Comparison of ENCODE assay signal across 2 cellular contexts in genomic region chr11:1880746-1881441, GRCh38.
TF ChIP-seq lines count a peak whose summit lies in the region.

No MANE protein-coding gene starts in this region.

TF ChIP-seq in A549, 52 proteins besides CTCF, POLR2A, EP300 and RAD21:
- TF ChIP-seq HOXB13 (CRISPR knock-in tag; IDR thresholded peaks at IDR 0.05; ENCODE audit: low read depth) (no peak), RARB (CRISPR knock-in tag; IDR thresholded peaks at IDR 0.05) (no peak), RCOR1 (IDR thresholded peaks at IDR 0.05; ENCODE audit: low read depth, low read length) (no peak)
- TF ChIP-seq, protein P1, sequence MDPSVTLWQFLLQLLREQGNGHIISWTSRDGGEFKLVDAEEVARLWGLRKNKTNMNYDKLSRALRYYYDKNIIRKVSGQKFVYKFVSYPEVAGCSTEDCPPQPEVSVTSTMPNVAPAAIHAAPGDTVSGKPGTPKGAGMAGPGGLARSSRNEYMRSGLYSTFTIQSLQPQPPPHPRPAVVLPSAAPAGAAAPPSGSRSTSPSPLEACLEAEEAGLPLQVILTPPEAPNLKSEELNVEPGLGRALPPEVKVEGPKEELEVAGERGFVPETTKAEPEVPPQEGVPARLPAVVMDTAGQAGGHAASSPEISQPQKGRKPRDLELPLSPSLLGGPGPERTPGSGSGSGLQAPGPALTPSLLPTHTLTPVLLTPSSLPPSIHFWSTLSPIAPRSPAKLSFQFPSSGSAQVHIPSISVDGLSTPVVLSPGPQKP (IDR thresholded peaks at IDR 0.05; ENCODE audit: low read depth, low read length), result no peak

TF ChIP-seq in endothelial cell of umbilical vein, 7 proteins besides CTCF, POLR2A, EP300 and RAD21:
- no peak for TF ChIP-seq MYC (IDR thresholded peaks at IDR 0.05; ENCODE audit: low read depth, low read length)
- no peak for TF ChIP-seq FOS (IDR thresholded peaks at IDR 0.05; ENCODE audit: borderline replicate concordance, insufficient read depth, low read length)
- no peak for TF ChIP-seq POLR2AphosphoS5 (IDR thresholded peaks at IDR 0.05; ENCODE audit: insufficient read depth, low read depth, low read length)
- no peak for TF ChIP-seq GATA2 (IDR thresholded peaks at IDR 0.05; ENCODE audit: insufficient read depth, insufficient read length, low read depth, low read length)
- TF ChIP-seq JUN (IDR thresholded peaks at IDR 0.05; ENCODE audit: borderline replicate concordance, insufficient read depth, insufficient read length, low read depth), result no peak
- TF ChIP-seq MAX (IDR thresholded peaks at IDR 0.05; ENCODE audit: insufficient read depth, insufficient read length), result no peak
- no peak for TF ChIP-seq EZH2 (IDR thresholded peaks at IDR 0.05; ENCODE audit: borderline replicate concordance, low read depth, low read length, severe bottlenecking)
TF ChIP-seq in endothelial cell of umbilical vein: peak in this region for 0.
